In genomic region chr13:112531263-112531794, GRCh38 we compare ENCODE assay signal across 22 cellular contexts.
"Had no signal": no experiment of that assay in that cellular context is flagged by ENCODE, and none has a peak within 500 bp of the region (broad histone marks: within the 10 kb centered on the region; RNA-seq: fewer than 3 reads in every experiment).

No MANE protein-coding gene starts in this region.

- H3K27me3 ChIP-seq: ascending aorta, breast epithelium, gastrocnemius medialis, left lung, vagina had no signal

- H3K4me1 Mint-ChIP-seq: nephron progenitor cell had no signal

- DNase-seq: activated CD4-positive, alpha-beta T cell treated with anti-CD3 and anti-CD28 coated beads, Interleukin-2, amount 50 U/mL, for 1 hour; activated CD8-positive, alpha-beta memory T cell treated with anti-CD3 and anti-CD28 coated beads, Interleukin-2, amount 50 U/mL, for 4 hours; activated effector memory CD4-positive, alpha-beta T cell treated with Interleukin-2 at 50 U/mL for 16 hours; activated naive CD4-positive, alpha-beta T cell treated with anti-CD3 and anti-CD28 coated beads, Interleukin-2, amount 50 U/mL, for 16 hours; activated T-cell treated with anti-CD3 and anti-CD28 coated beads, Interleukin-2, amount 50 U/mL, for 48 hours; erythroblast; gastrocnemius medialis; head of caudate nucleus; kidney; left lung; nephron progenitor cell; nucleus accumbens; stimulated activated CD4-positive, alpha-beta T cell treated with anti-CD3 and anti-CD28 coated beads, Interleukin-4, amount 100 ng/mL, for 1 hour; stimulated activated naive CD8-positive, alpha-beta T cell treated with anti-CD3 and anti-CD28 coated beads, Interleukin-15, amount 100 ng/mL, for 72 hours; trophoblast cell had no signal

- H3K36me3 ChIP-seq: breast epithelium, gastrocnemius medialis, vagina had no signal

- H3K9me3 ChIP-seq: ascending aorta, breast epithelium, gastrocnemius medialis, left lung, vagina had no signal

- H3K9me3 Mint-ChIP-seq: nephron progenitor cell; stimulated activated naive CD8-positive, alpha-beta T cell treated with anti-CD3 and anti-CD28 coated beads, Interleukin-15, amount 100 ng/mL, for 72 hours had no signal

- H3K27ac Mint-ChIP-seq: nephron progenitor cell; stimulated activated naive CD8-positive, alpha-beta T cell treated with anti-CD3 and anti-CD28 coated beads, Interleukin-15, amount 100 ng/mL, for 72 hours had no signal

- ATAC-seq: activated CD4-positive, CD25-positive, alpha-beta regulatory T cell treated with anti-CD3 and anti-CD28 coated beads, Interleukin-2, amount 50 U/mL, for 24 hours; gastrocnemius medialis; left lung; sciatic nerve; stimulated activated naive CD8-positive, alpha-beta T cell treated with anti-CD3 and anti-CD28 coated beads, Interleukin-15, amount 100 ng/mL, for 72 hours had no signal

- H3K4me3 Mint-ChIP-seq: nephron progenitor cell; stimulated activated naive CD8-positive, alpha-beta T cell treated with anti-CD3 and anti-CD28 coated beads, Interleukin-15, amount 100 ng/mL, for 72 hours had no signal

- H3K4me3 ChIP-seq: ascending aorta, breast epithelium, coronary artery, gastrocnemius medialis, left lung, smooth muscle cell, vagina had no signal

- H3K4me1 ChIP-seq: ascending aorta, breast epithelium, gastrocnemius medialis, left lung, vagina had no signal

- H3K4me2 ChIP-seq: smooth muscle cell had no signal

- H3K27ac ChIP-seq: ascending aorta, breast epithelium, coronary artery, gastrocnemius medialis, left lung, vagina had no signal

- H3K27me3 Mint-ChIP-seq: stimulated activated naive CD8-positive, alpha-beta T cell treated with anti-CD3 and anti-CD28 coated beads, Interleukin-15, amount 100 ng/mL, for 72 hours had no signal
